13 cellular contexts compared by ENCODE assay signal in genomic region chr2:65024149-65024829, GRCh38. TPM values are rescaled to one million over a fixed set of nuclear protein-coding genes. Genes with fewer than 3 reads are reported as not detected.
DNase-seq lines count a peak whose midpoint lies in the region; TF ChIP-seq lines count a peak whose summit lies in the region.
"Had no signal": no experiment of that assay in that cellular context is flagged by ENCODE, and none has a peak within 500 bp of the region (broad histone marks: within the 10 kb centered on the region; RNA-seq: fewer than 3 reads in every experiment).

No MANE protein-coding gene starts in this region.

- H3K4me1 ChIP-seq in adipocyte (ENCODE audit: control insufficient read depth, insufficient read depth, low read length) = peaks cover 12% of the 10 kb centered on the region
- H3K4me1 ChIP-seq in effector memory CD4-positive, alpha-beta T cell (ENCODE audit: control insufficient read depth, insufficient read depth, low read length, poor library complexity, severe bottlenecking) = no peaks in the 10 kb centered on the region
- H3K4me1 ChIP-seq: gastrocnemius medialis had no signal

- TF ChIP-seq CTCF in AG10803 (conservative IDR thresholded peaks at IDR 0.05; ENCODE audit: low read length) (no peak), kidney epithelial cell (IDR thresholded peaks at IDR 0.05; ENCODE audit: insufficient read depth, low read length, poor library complexity, severe bottlenecking) (no peak)

- H3K27me3 ChIP-seq in adipocyte (replicated peaks; ENCODE audit: control insufficient read depth, insufficient read depth, low read length) = no peaks in the 10 kb centered on the region
- H3K27me3 ChIP-seq in kidney epithelial cell (ENCODE audit: control insufficient read depth, insufficient read depth, low read length) = no peaks in the 10 kb centered on the region
- no peaks in the 10 kb centered on the region for H3K27me3 ChIP-seq in effector memory CD4-positive, alpha-beta T cell (replicated peaks; ENCODE audit: control insufficient read depth, insufficient read depth, low read length, poor library complexity, severe bottlenecking)
- H3K27me3 ChIP-seq: adrenal gland, gastrocnemius medialis had no signal

- DNase-seq in AG10803 (ENCODE audit: low read depth) (peak; percentile 94), HS-5 (ENCODE audit: low read depth) (peak; percentile 39), adipocyte (ENCODE audit: low read depth) (peak; percentile 67), kidney epithelial cell (ENCODE audit: low read depth) (peak; percentile 25), cortex of kidney (lab: John Stamatoyannopoulos, UW) (no peak), RPMI8226 (no peak), NAMALWA (ENCODE audit: low spot score) (no peak)
- DNase-seq in effector memory CD4-positive, alpha-beta T cell = no peak
- DNase-seq: activated CD4-positive, alpha-beta T cell treated with anti-CD3 and anti-CD28 coated beads, Interleukin-2, amount 50 U/mL, for 1 hour; adrenal gland; gastrocnemius medialis; NCI-H1694 treated with DMSO at 0.1 percent for 48 hours; SHP77 treated with DMSO at 0.1 percent for 48 hours had no signal

- no peaks in the 10 kb centered on the region for H3K9me3 ChIP-seq in adipocyte (ENCODE audit: control insufficient read depth, low read length)
- no peaks in the 10 kb centered on the region for H3K9me3 ChIP-seq in effector memory CD4-positive, alpha-beta T cell (ENCODE audit: control insufficient read depth, low read length)
- H3K9me3 ChIP-seq: adrenal gland, gastrocnemius medialis had no signal

- H3K9ac ChIP-seq in adipocyte (ENCODE audit: low read length) = no peak overlapping the region

- H3K36me3 ChIP-seq in adipocyte (ENCODE audit: control insufficient read depth, insufficient read depth, low read length, severe bottlenecking) = peaks cover 25% of the 10 kb centered on the region
- no peaks in the 10 kb centered on the region for H3K36me3 ChIP-seq in kidney epithelial cell (ENCODE audit: control insufficient read depth, insufficient read depth, low read length)
- H3K36me3 ChIP-seq in effector memory CD4-positive, alpha-beta T cell (ENCODE audit: control insufficient read depth, insufficient read depth, low read length) = peaks cover 5% of the 10 kb centered on the region

- no peak overlapping the region for H3K27ac ChIP-seq in effector memory CD4-positive, alpha-beta T cell (ENCODE audit: insufficient read depth, low read length, poor library complexity, severe bottlenecking)
- H3K27ac ChIP-seq: adrenal gland, gastrocnemius medialis had no signal

- H3K4me3 ChIP-seq in AG10803 (ENCODE audit: low read length) (no peak overlapping the region), adipocyte (ENCODE audit: low read length) (no peak overlapping the region), kidney epithelial cell (ENCODE audit: low read depth, low read length) (no peak overlapping the region)
- no peak overlapping the region for H3K4me3 ChIP-seq in effector memory CD4-positive, alpha-beta T cell (ENCODE audit: insufficient read depth, low read depth, low read length, poor library complexity, severe bottlenecking)
- H3K4me3 ChIP-seq: adrenal gland, gastrocnemius medialis had no signal

RNA-seq across cellular contexts. Expression of gene CEP68, which starts 31.9 kb away (rescaled TPM):
- total RNA-seq in kidney epithelial cell = 5.2 and 7.5 TPM in 2 replicates

RNA-seq across cellular contexts. Expression of gene SLC1A4, which starts 35.1 kb away (rescaled TPM):
- total RNA-seq in kidney epithelial cell = 45.0 and 45.5 TPM in 2 replicates

Comparison
In these comparisons a context has a peak if more than half of its experiments do, and no peak if none do; other contexts are left out.
1. DNase-seq: peak in AG10803 (single experiment), HS-5 (single experiment), adipocyte (single experiment) and kidney epithelial cell (single experiment); none in effector memory CD4-positive, alpha-beta T cell (0 of 3), cortex of kidney (single experiment), RPMI8226 (single experiment) and NAMALWA (single experiment).